Comparison of ENCODE assay signal across 8 cellular contexts in the genomic region with DNA sequence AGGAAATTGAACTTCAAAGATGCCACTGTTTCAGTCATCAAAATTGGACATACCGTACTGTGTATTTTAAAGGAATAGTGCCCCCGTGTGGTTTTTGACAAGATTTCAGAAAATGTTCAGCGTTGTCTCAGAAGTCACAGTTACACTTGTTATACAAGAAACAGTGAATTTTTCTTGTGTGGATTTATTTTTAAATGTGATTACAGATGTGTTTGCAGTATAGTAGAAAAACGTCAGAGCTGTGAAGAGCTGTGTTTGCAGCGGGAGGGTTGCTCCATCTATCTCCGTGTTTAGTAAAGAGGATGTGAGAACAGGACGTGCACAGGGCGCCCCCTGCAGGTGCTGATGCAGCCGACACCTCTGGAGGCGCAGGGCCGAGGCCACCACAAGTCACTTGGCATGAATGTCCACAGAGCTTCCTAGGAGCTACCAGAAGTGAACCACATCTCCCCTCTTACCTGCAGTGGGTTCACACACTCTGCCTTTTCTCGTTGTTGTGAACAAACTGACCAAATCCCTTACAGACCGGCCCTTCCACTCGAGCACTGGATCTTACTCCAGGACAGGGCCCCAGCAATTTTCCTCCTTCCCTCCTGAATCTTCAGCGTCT.
A peak's percentile ranks its signal among the peaks of the same experiment; 100 is the strongest.
DNase-seq lines count a peak whose midpoint lies in the region; ATAC-seq, FAIRE-seq and TF ChIP-seq lines count a peak whose summit lies in the region.

No MANE protein-coding gene starts in this region.

- H3K9me3 ChIP-seq in BLaER1 (no peaks in the 10 kb centered on the region), left lung (no peaks in the 10 kb centered on the region)

- peak overlapping the region; percentile 34 for H3K4me2 ChIP-seq in BLaER1

- H3K36me3 ChIP-seq in BLaER1 (no peaks in the 10 kb centered on the region), left lung (no peaks in the 10 kb centered on the region)

- TF ChIP-seq CTCF in left lung (IDR thresholded peaks at IDR 0.05), result peak; percentile 94 to 96

- H3K4me3 ChIP-seq in BLaER1 (peak overlapping the region; percentile 46; the same call in 1 of the 2 replicates), left lung (peak overlapping the region in 1 of 2 donors; percentile 24)

- DNase-seq in GM19239 (ENCODE audit: insufficient read length, low spot score) (no peak), NCI-H446 treated with DMSO at 0.1 percent for 48 hours (lab: John Stamatoyannopoulos, UW) (peak; percentile 47), left lung (peak; percentile 85 to 95)
- peak; percentile 61 to 76 for DNase-seq in activated CD4-positive, alpha-beta T cell treated with anti-CD3 and anti-CD28 coated beads for 24 hours (ENCODE audit: low read depth in 2 of 2)
- peak; percentile 80 for DNase-seq in stimulated activated CD4-positive, alpha-beta T cell treated with anti-CD3 and anti-CD28 coated beads, Interleukin-4, amount 100 ng/mL, for 24 hours

- no peak overlapping the region for H3K27ac ChIP-seq in BLaER1
- no peak overlapping the region for H3K27ac ChIP-seq in left lung

- intact Hi-C loops in left lung (cut with DNase I), result no loop called here

- H3K27me3 ChIP-seq in BLaER1 (no peaks in the 10 kb centered on the region), left lung (no peaks in the 10 kb centered on the region)

- no peak overlapping the region for H3K9ac ChIP-seq in BLaER1

- no peaks in the 10 kb centered on the region for H4K20me1 ChIP-seq in BLaER1

- no peaks in the 10 kb centered on the region for H3K4me1 ChIP-seq in BLaER1
- H3K4me1 ChIP-seq in left lung, result peaks cover 0 to 8% of the 10 kb centered on the region in 2 donors

- ATAC-seq in HG03378 (IDR thresholded peaks at IDR 0.05; ENCODE audit: unreplicated experiment) (peak; percentile 93), left lung (peak; percentile 99)

- FAIRE-seq in GM19239 (lab: Jason Lieb, UNC) (peak; percentile 89), colon (lab: Jason Lieb, UNC) (peak; percentile 75)
